Comparison of ENCODE assay signal across 14 cellular contexts in the genomic region with DNA sequence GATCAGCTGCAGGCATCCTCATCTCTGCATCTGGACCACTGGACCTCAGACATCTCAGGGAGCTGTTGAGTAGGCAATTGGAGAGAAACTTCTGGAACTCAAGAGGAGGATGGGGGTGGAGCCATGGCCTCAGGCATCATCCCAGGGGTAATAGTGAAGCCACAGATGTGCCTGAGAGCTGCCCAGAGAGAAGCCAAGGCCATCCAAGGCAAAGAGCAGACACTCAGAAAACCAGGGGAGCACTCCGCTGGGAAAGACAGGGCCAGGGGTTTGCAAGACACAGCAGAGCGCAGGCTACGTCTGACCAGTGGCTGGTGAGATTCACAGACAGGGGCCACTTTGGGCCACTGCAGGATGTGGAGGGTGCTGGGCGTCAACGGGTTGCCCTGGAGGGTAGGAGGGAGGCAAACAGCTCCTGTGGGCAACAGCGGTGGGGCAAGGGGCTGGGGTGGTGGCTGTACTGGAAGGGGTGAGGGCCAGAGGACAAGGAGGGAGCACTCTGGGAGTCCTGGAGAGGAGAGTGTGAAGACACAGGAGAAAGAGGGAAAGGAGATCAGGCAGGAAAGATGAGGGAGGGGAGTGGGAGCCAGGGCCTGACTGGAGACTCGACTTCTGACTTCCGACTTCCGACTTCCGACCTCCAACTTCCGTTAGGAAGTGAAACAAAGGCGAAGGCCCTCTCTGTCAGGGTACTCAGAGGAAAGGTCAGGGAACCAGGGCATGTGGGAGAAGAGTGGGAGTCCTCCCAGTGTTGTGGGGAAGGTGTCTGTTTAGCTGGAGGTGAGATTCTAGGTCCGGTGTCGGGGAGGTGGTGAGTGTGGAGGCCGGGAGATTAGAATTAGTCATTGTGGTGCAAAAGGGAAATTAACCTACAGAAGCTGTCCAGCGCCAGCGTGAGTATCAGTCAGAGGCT.
A peak's percentile ranks its signal among the peaks of the same experiment; 100 is the strongest.
DNase-seq lines count a peak whose midpoint lies in the region; ATAC-seq and TF ChIP-seq lines count a peak whose summit lies in the region.
"Had no signal": no experiment of that assay in that cellular context is flagged by ENCODE, and none has a peak within 500 bp of the region (broad histone marks: within the 10 kb centered on the region; RNA-seq: fewer than 3 reads in every experiment).

No MANE protein-coding gene starts in this region.

- POLR2A ChIA-PET in CD8-positive, alpha-beta T cell (lab: Charles Lee), result no interaction called here

- H4K12ac ChIP-seq in trophoblast cell (ENCODE audit: low read depth, low read length), result no peak overlapping the region

- H3K79me2 ChIP-seq in H9 (ENCODE audit: insufficient read depth, low read length), result no peaks in the 10 kb centered on the region
- no peaks in the 10 kb centered on the region for H3K79me2 ChIP-seq in trophoblast cell (ENCODE audit: control insufficient read depth, insufficient read depth, low read length, poor library complexity)

- no CpG with 5 or more reads among the region's 17 CpGs for WGBS in H9 (ENCODE audit: extremely low coverage, insufficient read length, low lambda C conversion rate)
- no CpG with 5 or more reads among the region's 17 CpGs for WGBS in trophoblast cell (ENCODE audit: extremely low coverage, insufficient coverage, insufficient read length)

- no peak for ATAC-seq in CD8-positive, alpha-beta T cell

- H3K4ac ChIP-seq in H9 (ENCODE audit: low read depth, low read length), result no peak overlapping the region
- no peak overlapping the region for H3K4ac ChIP-seq in trophoblast cell (ENCODE audit: low read depth, low read length)

- H3K4me1 Mint-ChIP-seq in CD8-positive, alpha-beta T cell (ENCODE audit: low read depth), result peaks cover 9% of the 10 kb centered on the region
- peaks cover 0 to 5% of the 10 kb centered on the region in 2 experiments; a peak in 2 of 4 replicates for H3K4me1 Mint-ChIP-seq in H9

- DNase-seq in CD8-positive, alpha-beta T cell, result peak in 1 of 7 experiments; percentile 8
- DNase-seq in H9 (peak; percentile 19), SKM-1 treated with dmso at 0.1 percent for 144 hours (lab: John Stamatoyannopoulos, UW; ENCODE audit: unreplicated experiment) (peak; percentile 59), hepatic stellate cell (ENCODE audit: low spot score) (peak; percentile 3), trophoblast cell (no peak), HAP-1 (ENCODE audit: low spot score in 2 of 2) (no peak), NCI-H82 treated with DMSO at 0.1 percent for 48 hours (lab: John Stamatoyannopoulos, UW; ENCODE audit: unreplicated experiment) (no peak), amygdala (lab: John Stamatoyannopoulos, UW) (no peak)
- DNase-seq: activated CD4-positive, alpha-beta memory T cell treated with anti-CD3 and anti-CD28 coated beads for 36 hours; amniotic stem cell; immature natural killer cell; Peyer's patch; thyroid gland had no signal

- no peak overlapping the region for H3K56ac ChIP-seq in H9 (ENCODE audit: insufficient read length, low read depth, low read length)

- H3K4me3 ChIP-seq in CD8-positive, alpha-beta T cell (ENCODE audit: low read depth, low read length), result no peak overlapping the region
- H3K4me3 ChIP-seq in trophoblast cell (ENCODE audit: low read depth, low read length) (no peak overlapping the region), HAP-1 (no peak overlapping the region)
- H3K4me3 ChIP-seq: Peyer's patch, thyroid gland had no signal

- H3K18ac ChIP-seq in H9 (ENCODE audit: insufficient read length, low read depth, low read length), result peak overlapping the region; percentile 21
- H3K18ac ChIP-seq in trophoblast cell (ENCODE audit: low read length), result no peak overlapping the region

- no peaks in the 10 kb centered on the region for H3K27me3 ChIP-seq in CD8-positive, alpha-beta T cell (ENCODE audit: insufficient read depth, low read length)
- H3K27me3 ChIP-seq in H9 (ENCODE audit: insufficient read depth, low read length) (no peaks in the 10 kb centered on the region), trophoblast cell (ENCODE audit: insufficient read depth, low read length) (no peaks in the 10 kb centered on the region), HAP-1 (ENCODE audit: low read depth) (no peaks in the 10 kb centered on the region)
- H3K27me3 ChIP-seq: Peyer's patch, thyroid gland had no signal

- H3K9me3 Mint-ChIP-seq in CD8-positive, alpha-beta T cell, result no peaks in the 10 kb centered on the region
- H3K9me3 Mint-ChIP-seq in H9, result no peaks in the 10 kb centered on the region; a peak in 2 of 5 replicates
- H3K9me3 Mint-ChIP-seq: activated CD4-positive, alpha-beta memory T cell treated with anti-CD3 and anti-CD28 coated beads for 36 hours; immature natural killer cell had no signal

- H4K5ac ChIP-seq in H9 (ENCODE audit: insufficient read length, low read depth, low read length), result no peak overlapping the region

- no peak overlapping the region for H2BK15ac ChIP-seq in H9 (ENCODE audit: low read depth, low read length)

- H3K27me3 Mint-ChIP-seq in CD8-positive, alpha-beta T cell (ENCODE audit: low read depth), result no peaks in the 10 kb centered on the region
- H3K27me3 Mint-ChIP-seq in H9 (ENCODE audit: low read depth), result peaks cover 7% of the 10 kb centered on the region
- H3K27me3 Mint-ChIP-seq: activated CD4-positive, alpha-beta memory T cell treated with anti-CD3 and anti-CD28 coated beads for 36 hours had no signal

- H4K8ac ChIP-seq in H9 (replicated peaks; ENCODE audit: insufficient read length, low read depth, low read length), result no peak overlapping the region
- H4K8ac ChIP-seq in trophoblast cell (ENCODE audit: low read depth, low read length), result no peak overlapping the region

- no peaks in the 10 kb centered on the region for H4K20me1 ChIP-seq in H9 (ENCODE audit: control insufficient read depth, insufficient read depth, insufficient read length)

- no peak overlapping the region for H3K27ac ChIP-seq in CD8-positive, alpha-beta T cell (ENCODE audit: low read depth, low read length)
- H3K27ac ChIP-seq in H9 (ENCODE audit: insufficient read length, low read depth, low read length) (no peak overlapping the region), trophoblast cell (ENCODE audit: low read depth, low read length) (no peak overlapping the region)
- H3K27ac ChIP-seq: C4-2B, Peyer's patch, thyroid gland had no signal

- H3K23ac ChIP-seq in H9 (ENCODE audit: insufficient read length, low read depth, low read length) (no peak overlapping the region), trophoblast cell (ENCODE audit: low read length) (no peak overlapping the region)

- peak overlapping the region; percentile 24; the same call in 1 of the 2 replicates for H3K14ac ChIP-seq in H9 (ENCODE audit: insufficient read depth, low read length)
- H3K14ac ChIP-seq in trophoblast cell (ENCODE audit: low read length), result no peak overlapping the region

- H3K4me2 ChIP-seq in H9 (ENCODE audit: insufficient read depth, insufficient read length, low read length), result no peak overlapping the region
- H3K4me2 ChIP-seq in trophoblast cell (ENCODE audit: low read length), result no peak overlapping the region

- H2AFZ ChIP-seq in H9 (ENCODE audit: low read length) (no peak overlapping the region), trophoblast cell (ENCODE audit: insufficient read depth, low read length, poor library complexity) (no peak overlapping the region)

- TF ChIP-seq CTCF in CD8-positive, alpha-beta T cell (IDR thresholded peaks at IDR 0.05), result no peak
- TF ChIP-seq CTCF in H9 (conservative IDR thresholded peaks at IDR 0.05), result no peak

- peaks cover 61% of the 10 kb centered on the region for H3K36me3 Mint-ChIP-seq in CD8-positive, alpha-beta T cell
- H3K36me3 Mint-ChIP-seq in H9 (ENCODE audit: insufficient read depth in 1 of 3, low read depth in 3 of 3), result no peaks in the 10 kb centered on the region
- H3K36me3 Mint-ChIP-seq: immature natural killer cell had no signal

- no peak overlapping the region for H2BK20ac ChIP-seq in H9 (ENCODE audit: low read depth, low read length, poor library complexity, severe bottlenecking)

- no peak overlapping the region for H3K4me3 Mint-ChIP-seq in CD8-positive, alpha-beta T cell
- no peak overlapping the region for H3K4me3 Mint-ChIP-seq in H9
- H3K4me3 Mint-ChIP-seq: activated CD4-positive, alpha-beta memory T cell treated with anti-CD3 and anti-CD28 coated beads for 36 hours; immature natural killer cell had no signal

- no peak overlapping the region for H2BK120ac ChIP-seq in H9 (ENCODE audit: low read depth, low read length, poor library complexity, severe bottlenecking)
- no peak overlapping the region for H2BK120ac ChIP-seq in trophoblast cell (ENCODE audit: insufficient read depth, low read length, poor library complexity)

- no peaks in the 10 kb centered on the region for H3K9me3 ChIP-seq in CD8-positive, alpha-beta T cell (ENCODE audit: low read length)
- H3K9me3 ChIP-seq in H9 (ENCODE audit: control insufficient read depth, low read depth, low read length), result no peaks in the 10 kb centered on the region
- peaks cover 11% of the 10 kb centered on the region for H3K9me3 ChIP-seq in trophoblast cell (ENCODE audit: insufficient read depth, low read depth, low read length)
- H3K9me3 ChIP-seq in HAP-1, result no peaks in the 10 kb centered on the region
- H3K9me3 ChIP-seq: Peyer's patch, thyroid gland had no signal

- H2AK5ac ChIP-seq in H9 (ENCODE audit: insufficient read length, low read length), result no peak overlapping the region
- H2AK5ac ChIP-seq in trophoblast cell (ENCODE audit: low read length), result no peak overlapping the region

- no peaks in the 10 kb centered on the region for H3K4me1 ChIP-seq in CD8-positive, alpha-beta T cell (ENCODE audit: insufficient read depth, low read length)
- H3K4me1 ChIP-seq in H9 (ENCODE audit: insufficient read depth, low read length), result no peaks in the 10 kb centered on the region
- H3K4me1 ChIP-seq in trophoblast cell (ENCODE audit: control insufficient read depth in 1 of 2, insufficient read depth in 2 of 2, low read length in 2 of 2), result no peaks in the 10 kb centered on the region
- H3K4me1 ChIP-seq in HAP-1, result no peaks in the 10 kb centered on the region
- H3K4me1 ChIP-seq: Peyer's patch, thyroid gland had no signal

- peak overlapping the region; percentile 70 for H3K27ac Mint-ChIP-seq in CD8-positive, alpha-beta T cell
- H3K27ac Mint-ChIP-seq in H9, result peak overlapping the region in 2 of 3 experiments; percentile 13 to 32; a peak in 3 of 7 replicates
- H3K27ac Mint-ChIP-seq: activated CD4-positive, alpha-beta memory T cell treated with anti-CD3 and anti-CD28 coated beads for 36 hours; immature natural killer cell had no signal

- no peak overlapping the region for H3T11ph ChIP-seq in H9 (ENCODE audit: low read length)

- H2BK12ac ChIP-seq in H9 (ENCODE audit: insufficient read length, low read depth, low read length) (no peak overlapping the region), trophoblast cell (ENCODE audit: low read length) (no peak overlapping the region)

- CTCF ChIA-PET in CD8-positive, alpha-beta T cell (lab: Charles Lee), result no interaction called here

- no peaks in the 10 kb centered on the region for H3K23me2 ChIP-seq in H9 (ENCODE audit: insufficient read length, low read depth, low read length, poor library complexity, severe bottlenecking)

- H3K9ac ChIP-seq in H9 (ENCODE audit: extremely low read depth, insufficient read length, low read length), result no peak overlapping the region
- no peak overlapping the region for H3K9ac ChIP-seq in trophoblast cell (ENCODE audit: low read length)

- peaks cover 15% of the 10 kb centered on the region for H3K36me3 ChIP-seq in CD8-positive, alpha-beta T cell (ENCODE audit: insufficient read depth, low read length)
- H3K36me3 ChIP-seq in trophoblast cell (ENCODE audit: control insufficient read depth in 1 of 2, insufficient read depth in 2 of 2, low read length in 2 of 2) (no peaks in the 10 kb centered on the region), HAP-1 (replicated peaks) (no peaks in the 10 kb centered on the region)
- H3K36me3 ChIP-seq: Peyer's patch, thyroid gland had no signal

- H2BK5ac ChIP-seq in H9 (ENCODE audit: insufficient read length, low read length) (no peak overlapping the region), trophoblast cell (ENCODE audit: low read depth, low read length, poor library complexity) (no peak overlapping the region)

- in situ Hi-C loops in HAP-1 (cut with MboI; ENCODE audit: low sequenced_read_pairs), result no loop called here

- intact Hi-C loops in CD8-positive, alpha-beta T cell (cut with DNase I, micrococcal nuclease), result no loop called here

- H4K91ac ChIP-seq in H9 (ENCODE audit: insufficient read length, low read depth, low read length) (no peak overlapping the region), trophoblast cell (ENCODE audit: low read depth, low read length) (no peak overlapping the region)

- H3K79me1 ChIP-seq in H9 (ENCODE audit: insufficient read depth, low read depth, low read length, poor library complexity, severe bottlenecking), result no peaks in the 10 kb centered on the region
- no peaks in the 10 kb centered on the region for H3K79me1 ChIP-seq in trophoblast cell (ENCODE audit: low read length)

Comparison
In these comparisons a context has a peak if more than half of its experiments do, and no peak if none do; other contexts are left out.
1. DNase-seq: peak in H9 (single experiment), SKM-1 treated with dmso at 0.1 percent for 144 hours (single experiment) and hepatic stellate cell (single experiment); none in trophoblast cell (0 of 2), HAP-1 (0 of 2), NCI-H82 treated with DMSO at 0.1 percent for 48 hours (single experiment) and amygdala (0 of 56).